In genomic region chr17:28530250-28530649, GRCh38 we compare ENCODE assay signal across 11 cellular contexts. TPM values are rescaled to one million over a fixed set of nuclear protein-coding genes. Genes with fewer than 3 reads are reported as not detected.
"Had no signal": no experiment of that assay in that cellular context is flagged by ENCODE, and none has a peak within 500 bp of the region (broad histone marks: within the 10 kb centered on the region; RNA-seq: fewer than 3 reads in every experiment).

No MANE protein-coding gene starts in this region.

- H2AFZ ChIP-seq: GM23248 had no signal

- ATAC-seq: HCT116 had no signal

- H3K36me3 ChIP-seq: HAP-1 had no signal

- H3K4me1 ChIP-seq: HAP-1 had no signal

- H3K4me3 ChIP-seq: GM23248, HAP-1 had no signal

- DNase-seq: GM23248, GOT3, H7, IMR-90, KBM-7 had no signal

- H3K9ac ChIP-seq: GM23248, KMS-11 had no signal

- H3K27ac ChIP-seq: GM23248, HL-60, KMS-11 had no signal

- H3K4me2 ChIP-seq: KMS-11 had no signal

- H3K9me3 ChIP-seq: HAP-1 had no signal

RNA-seq across cellular contexts. Expression of gene FOXN1, which starts 24.1 kb away (rescaled TPM):
- total RNA-seq: GM23248, H4, H7, HT1080, IMR-90 had no signal
- polyA plus RNA-seq: GM23248, IMR-90 had no signal

RNA-seq across cellular contexts. Expression of gene SLC13A2, which starts 56.8 kb away (rescaled TPM):
- total RNA-seq: GM23248, H4, H7, HT1080, IMR-90 had no signal
- polyA plus RNA-seq: GM23248, IMR-90 had no signal
